ENCODE assay signal across 8 cellular contexts in the genomic region with DNA sequence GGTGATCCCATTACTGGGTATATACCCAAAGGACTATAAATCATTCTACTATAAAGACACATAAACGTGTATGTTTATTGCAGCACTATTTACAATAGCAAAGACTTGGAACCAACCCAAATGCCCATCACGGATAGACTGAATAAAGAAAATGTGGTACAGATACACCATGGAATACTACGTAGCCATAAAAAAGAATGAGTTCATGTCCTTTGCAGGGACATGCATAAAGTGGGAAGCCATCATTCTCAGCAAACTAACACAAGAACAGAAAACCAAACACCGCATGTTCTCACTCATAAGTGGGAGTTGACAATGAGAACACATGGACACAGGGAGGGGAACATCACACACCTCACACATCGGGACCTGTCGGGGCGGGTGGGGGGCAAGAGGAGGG. TPM values are rescaled to one million over a fixed set of nuclear protein-coding genes. Genes with fewer than 3 reads are reported as not detected.
DNase-seq lines count a peak whose midpoint lies in the region; ATAC-seq and TF ChIP-seq lines count a peak whose summit lies in the region.
"Not testable (repeated sequence)": the region's sequence is repeated elsewhere in the genome, so short reads cannot be mapped to it uniquely, and the experiment has no call there.

No MANE protein-coding gene starts in this region.

- TF ChIP-seq RAD21 in neural cell (conservative IDR thresholded peaks at IDR 0.05): not testable (repeated sequence)

- intact Hi-C loops in CD8-positive, alpha-beta T cell (cut with DNase I, micrococcal nuclease); upper lobe of right lung (cut with DNase I): not testable (repeated sequence)

- not testable (repeated sequence) for H3K9ac ChIP-seq in iPS-20b (ENCODE audit: low read depth, low read length); neural cell (ENCODE audit: low read length)

- not testable (repeated sequence) for DNase-seq in CD8-positive, alpha-beta T cell; activated T-cell treated with anti-CD3 and anti-CD28 coated beads, Interleukin-2, amount 50 U/mL, for 24 hours; activated naive CD8-positive, alpha-beta T cell treated with anti-CD3 and anti-CD28 coated beads, Interleukin-2, amount 50 U/mL, for 24 hours
- peak; percentile 20 for DNase-seq in upper lobe of right lung

- H3K4me1 Mint-ChIP-seq in CD8-positive, alpha-beta T cell (ENCODE audit: low read depth); IgD-negative memory B cell; activated T-cell treated with anti-CD3 and anti-CD28 coated beads, Interleukin-2, amount 50 U/mL, for 24 hours (ENCODE audit: low read depth): not testable (repeated sequence)
- peaks cover 10% of the 10 kb centered on the region for H3K4me1 Mint-ChIP-seq in activated naive CD8-positive, alpha-beta T cell treated with anti-CD3 and anti-CD28 coated beads, Interleukin-2, amount 50 U/mL, for 24 hours

- H3K27me3 Mint-ChIP-seq in CD8-positive, alpha-beta T cell (ENCODE audit: low read depth): peaks cover 12% of the 10 kb centered on the region
- H3K27me3 Mint-ChIP-seq in IgD-negative memory B cell: peaks cover 22% of the 10 kb centered on the region
- peaks cover 22% of the 10 kb centered on the region for H3K27me3 Mint-ChIP-seq in activated T-cell treated with anti-CD3 and anti-CD28 coated beads, Interleukin-2, amount 50 U/mL, for 24 hours
- H3K27me3 Mint-ChIP-seq in activated naive CD8-positive, alpha-beta T cell treated with anti-CD3 and anti-CD28 coated beads, Interleukin-2, amount 50 U/mL, for 24 hours: peaks cover 17% of the 10 kb centered on the region

- TF ChIP-seq EP300 in neural cell (conservative IDR thresholded peaks at IDR 0.05; ENCODE audit: poor library complexity, severe bottlenecking): not testable (repeated sequence)

- H2AFZ ChIP-seq in neural cell (ENCODE audit: low read depth, low read length): not testable (repeated sequence)

- not testable (repeated sequence) for H3K9me3 Mint-ChIP-seq in CD8-positive, alpha-beta T cell; IgD-negative memory B cell; activated T-cell treated with anti-CD3 and anti-CD28 coated beads, Interleukin-2, amount 50 U/mL, for 24 hours; activated naive CD8-positive, alpha-beta T cell treated with anti-CD3 and anti-CD28 coated beads, Interleukin-2, amount 50 U/mL, for 24 hours

- not testable (repeated sequence) for H3K27me3 ChIP-seq in CD8-positive, alpha-beta T cell (ENCODE audit: insufficient read depth, low read length); iPS-20b (ENCODE audit: insufficient read depth, low read length); neural cell (ENCODE audit: insufficient read depth, low read depth, low read length); upper lobe of right lung

- not testable (repeated sequence) for H3K9me3 ChIP-seq in CD8-positive, alpha-beta T cell (ENCODE audit: low read length); iPS-20b (ENCODE audit: insufficient read depth, low read depth, low read length); neural cell (ENCODE audit: low read length); upper lobe of right lung

- not testable (repeated sequence) for H3F3A ChIP-seq in neural cell (ENCODE audit: insufficient read depth, low read length, poor library complexity, severe bottlenecking)

- H3K4me3 Mint-ChIP-seq in CD8-positive, alpha-beta T cell: peak overlapping the region; percentile 49
- H3K4me3 Mint-ChIP-seq in IgD-negative memory B cell: peak overlapping the region in 3 of 4 donors; percentile 46 to 81 (median 56)
- peak overlapping the region; percentile 41 for H3K4me3 Mint-ChIP-seq in activated T-cell treated with anti-CD3 and anti-CD28 coated beads, Interleukin-2, amount 50 U/mL, for 24 hours
- H3K4me3 Mint-ChIP-seq in activated naive CD8-positive, alpha-beta T cell treated with anti-CD3 and anti-CD28 coated beads, Interleukin-2, amount 50 U/mL, for 24 hours: peak overlapping the region; percentile 54

- CTCF ChIA-PET in CD8-positive, alpha-beta T cell (lab: Charles Lee): not testable (repeated sequence)

- ATAC-seq in CD8-positive, alpha-beta T cell; activated naive CD8-positive, alpha-beta T cell treated with anti-CD3 and anti-CD28 coated beads, Interleukin-2, amount 50 U/mL, for 24 hours; upper lobe of right lung: not testable (repeated sequence)

- not testable (repeated sequence) for H4K20me1 ChIP-seq in neural cell (ENCODE audit: insufficient read depth)

- H3K4me3 ChIP-seq in CD8-positive, alpha-beta T cell (ENCODE audit: low read depth, low read length); upper lobe of right lung: not testable (repeated sequence)
- H3K4me3 ChIP-seq in iPS-20b (ENCODE audit: low read length) (peak overlapping the region; percentile 99; the same call in 1 of the 2 replicates), neural cell (ENCODE audit: low read length) (peak overlapping the region; percentile 85)

- H3K79me2 ChIP-seq in neural cell (replicated peaks; ENCODE audit: insufficient read depth, low read length): peaks cover 53% of the 10 kb centered on the region

- H3K4me1 ChIP-seq in CD8-positive, alpha-beta T cell (ENCODE audit: insufficient read depth, low read length): not testable (repeated sequence)
- H3K4me1 ChIP-seq in iPS-20b (ENCODE audit: insufficient read depth, low read length) (peaks cover 11% of the 10 kb centered on the region; the same call in 1 of the 2 replicates), upper lobe of right lung (peaks cover 11% of the 10 kb centered on the region)

- TF ChIP-seq CTCF in CD8-positive, alpha-beta T cell (IDR thresholded peaks at IDR 0.05); VCaP (conservative IDR thresholded peaks at IDR 0.05); neural cell (IDR thresholded peaks at IDR 0.05; ENCODE audit: poor library complexity, severe bottlenecking); upper lobe of right lung (IDR thresholded peaks at IDR 0.05): not testable (repeated sequence)

- not testable (repeated sequence) for H3K36me3 ChIP-seq in CD8-positive, alpha-beta T cell (ENCODE audit: insufficient read depth, low read length); neural cell (ENCODE audit: insufficient read depth, low read length); upper lobe of right lung
- peaks cover 19% of the 10 kb centered on the region for H3K36me3 ChIP-seq in iPS-20b (ENCODE audit: insufficient read depth, low read depth, low read length)

- not testable (repeated sequence) for H3K27ac Mint-ChIP-seq in CD8-positive, alpha-beta T cell; IgD-negative memory B cell; activated naive CD8-positive, alpha-beta T cell treated with anti-CD3 and anti-CD28 coated beads, Interleukin-2, amount 50 U/mL, for 24 hours
- H3K27ac Mint-ChIP-seq in activated T-cell treated with anti-CD3 and anti-CD28 coated beads, Interleukin-2, amount 50 U/mL, for 24 hours: peak overlapping the region; percentile 14

- POLR2A ChIA-PET in CD8-positive, alpha-beta T cell (lab: Charles Lee): not testable (repeated sequence)

- not testable (repeated sequence) for H3K27ac ChIP-seq in CD8-positive, alpha-beta T cell (ENCODE audit: low read depth, low read length); iPS-20b (ENCODE audit: low read length); neural cell (ENCODE audit: low read length); upper lobe of right lung
- H3K27ac ChIP-seq in VCaP: peak overlapping the region; percentile 88; the same call in 1 of the 2 replicates

- H3K36me3 Mint-ChIP-seq in CD8-positive, alpha-beta T cell; IgD-negative memory B cell; activated T-cell treated with anti-CD3 and anti-CD28 coated beads, Interleukin-2, amount 50 U/mL, for 24 hours (ENCODE audit: low read depth); activated naive CD8-positive, alpha-beta T cell treated with anti-CD3 and anti-CD28 coated beads, Interleukin-2, amount 50 U/mL, for 24 hours (ENCODE audit: low read depth): not testable (repeated sequence)

- not testable (repeated sequence) for H3K9me2 ChIP-seq in neural cell (ENCODE audit: insufficient read depth, low read length)

- H3K4me2 ChIP-seq in neural cell (ENCODE audit: low read length): not testable (repeated sequence)

RNA-seq across cellular contexts. Expression of gene NINL, which starts 1.7 kb away (rescaled TPM):
- total RNA-seq in CD8-positive, alpha-beta T cell: 1 to 10 TPM in 1 of 2 experiments, under 1 TPM in 1; 0.89 to 1.5 TPM
- 1.8 TPM for polyA plus RNA-seq in IgD-negative memory B cell
- polyA plus RNA-seq in neural cell: 49.6 and 56.2 TPM in 2 replicates
- polyA minus RNA-seq in neural cell: 41.8 and 43.3 TPM in 2 replicates
- total RNA-seq in upper lobe of right lung: 13.2 TPM

RNA-seq across cellular contexts. Expression of gene NANP, which starts 40.2 kb away (rescaled TPM):
- 1 to 10 TPM; 2.0 to 2.2 TPM for total RNA-seq in CD8-positive, alpha-beta T cell
- polyA plus RNA-seq in IgD-negative memory B cell (0.73 TPM), neural cell (2.8 and 4.1 TPM in 2 replicates)
- 6.8 and 7.3 TPM in 2 replicates for polyA minus RNA-seq in neural cell
- total RNA-seq in upper lobe of right lung: 4.8 TPM
